ENCODE assay signal across 12 cellular contexts in genomic region chr9:114223564-114224246, GRCh38.
A peak's percentile ranks its signal among the peaks of the same experiment; 100 is the strongest.
DNase-seq lines count a peak whose midpoint lies in the region; ATAC-seq and TF ChIP-seq lines count a peak whose summit lies in the region.
"Had no signal": no experiment of that assay in that cellular context is flagged by ENCODE, and none has a peak within 500 bp of the region (broad histone marks: within the 10 kb centered on the region; RNA-seq: fewer than 3 reads in every experiment).

No MANE protein-coding gene starts in this region.

- H3K4me1 ChIP-seq in left ventricle myocardium inferior = peaks cover 30% of the 10 kb centered on the region

- no peaks in the 10 kb centered on the region for H3K27me3 ChIP-seq in left ventricle myocardium inferior (ENCODE audit: low read depth)

- CTCF ChIA-PET in GM10248 (lab: Yijun Ruan, JAX) = interaction anchor here (0.9 kb wide), 1 partner anchor 60 kb away, joined by 3 read pairs; no protein-coding TSS in a partner anchor

- no peak for DNase-seq in left ventricle myocardium inferior
- no peak for DNase-seq in Right ventricle myocardium inferior (ENCODE audit: missing footprints)
- peak; percentile 61 for DNase-seq in SW480 (ENCODE audit: low spot score)
- peak; percentile 33 for DNase-seq in fibroblast of villous mesenchyme (ENCODE audit: low read depth)
- DNase-seq in GM10248 (ENCODE audit: extremely low spot score) = no peak
- DNase-seq in mucosa of gallbladder (ENCODE audit: low spot score) = no peak
- no peak for DNase-seq in NCI-H1694 (lab: John Stamatoyannopoulos, UW)
- DNase-seq in occipital lobe (lab: John Stamatoyannopoulos, UW) = no peak
- DNase-seq: activated T-cell treated with anti-CD3 and anti-CD28 coated beads, Interleukin-2, amount 50 U/mL, for 24 hours; dorsolateral prefrontal cortex; T-helper 2 cell had no signal

- POLR2A ChIA-PET in GM10248 (lab: Yijun Ruan, JAX) = no interaction called here

- intact Hi-C loops in left ventricle myocardium inferior (cut with micrococcal nuclease) (loop anchor here (10.0 kb wide), 1 partner anchor 69 kb away; the partner anchor contains the start of gene COL27A1), Right ventricle myocardium inferior (cut with DNase I) (no loop called here)

- ATAC-seq in Right ventricle myocardium inferior = no peak
- ATAC-seq: stimulated activated effector memory CD8-positive, alpha-beta T cell treated with anti-CD3 and anti-CD28 coated beads, Interleukin-12 subunit alpha, Interleukin-12 subunit beta, amount 100 ng/mL, for 72 hours had no signal

- H3K9me3 ChIP-seq in left ventricle myocardium inferior (replicated peaks) = no peaks in the 10 kb centered on the region

- H3K4me3 ChIP-seq in left ventricle myocardium inferior (no peak overlapping the region), fibroblast of villous mesenchyme (ENCODE audit: low read depth, low read length) (no peak overlapping the region)
- H3K4me3 ChIP-seq: dorsolateral prefrontal cortex had no signal

- TF ChIP-seq CTCF in left ventricle myocardium inferior (IDR thresholded peaks at IDR 0.05; ENCODE audit: borderline replicate concordance) (no peak), fibroblast of villous mesenchyme (IDR thresholded peaks at IDR 0.05; ENCODE audit: insufficient read depth, low read depth, low read length) (no peak), GM10248 (IDR thresholded peaks at IDR 0.05; ENCODE audit: control extremely low read depth, extremely low read depth, low read depth, missing control alignments) (no peak)

- peak overlapping the region; percentile 42 for H3K27ac ChIP-seq in left ventricle myocardium inferior (replicated peaks)
- H3K27ac ChIP-seq: dorsolateral prefrontal cortex had no signal

- H3K36me3 ChIP-seq in left ventricle myocardium inferior = no peaks in the 10 kb centered on the region

Comparison
In these comparisons a context has a peak if more than half of its experiments do, and no peak if none do; other contexts are left out.
1. DNase-seq: peak in SW480 (single experiment) and fibroblast of villous mesenchyme (single experiment); none in left ventricle myocardium inferior (single experiment), Right ventricle myocardium inferior (single experiment), GM10248 (single experiment), mucosa of gallbladder (single experiment), NCI-H1694 (single experiment) and occipital lobe (single experiment).